In the genomic region with DNA sequence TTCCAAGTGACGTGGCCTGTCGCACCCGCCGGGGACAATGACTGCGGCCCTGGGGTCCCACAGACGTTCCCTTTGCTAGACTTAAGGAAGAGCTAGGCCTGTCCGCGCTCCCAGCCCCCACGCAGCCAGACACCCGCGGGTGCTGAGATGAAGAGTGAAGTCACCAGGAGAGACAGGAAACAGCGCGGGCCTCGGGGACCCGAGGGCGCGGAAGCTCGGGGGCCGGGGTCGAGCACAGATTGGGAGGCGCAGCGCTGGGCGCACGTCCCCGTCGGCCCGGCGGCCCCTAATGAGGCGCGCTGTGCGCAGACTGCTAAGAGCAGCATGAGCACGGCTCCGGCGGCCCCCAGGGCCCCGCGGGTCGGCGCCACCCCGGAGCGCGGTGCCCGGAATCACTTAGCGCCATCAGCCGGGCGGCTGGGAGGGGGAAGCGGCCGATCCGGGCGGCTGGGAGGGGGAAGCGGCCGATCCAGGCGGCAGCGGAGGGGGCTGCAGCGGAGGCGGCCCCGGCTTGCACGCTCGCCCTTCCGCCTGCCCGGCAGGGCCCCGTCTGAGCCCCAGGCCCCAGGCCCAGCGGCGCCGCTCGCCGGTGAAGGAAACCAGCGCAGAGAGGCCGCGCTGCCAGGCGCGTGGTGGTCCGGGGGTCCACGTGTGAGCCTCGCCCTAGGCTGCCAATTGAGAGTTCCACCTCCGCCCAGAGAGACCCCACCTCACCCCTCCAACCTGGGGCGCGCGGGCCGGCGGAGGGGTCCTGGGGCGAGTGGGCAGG, we compare ENCODE assay signal across 6 cellular contexts. TPM values are rescaled to one million over a fixed set of nuclear protein-coding genes. Genes with fewer than 3 reads are reported as not detected.
DNase-seq lines count a peak whose midpoint lies in the region; FAIRE-seq and TF ChIP-seq lines count a peak whose summit lies in the region.

No MANE protein-coding gene starts in this region.

- peak; percentile 69 for DNase-seq in GM13977 (ENCODE audit: low spot score)
- peak; percentile 66 for DNase-seq in activated naive CD8-positive, alpha-beta T cell treated with anti-CD3 and anti-CD28 coated beads for 36 hours
- DNase-seq in T1000 (lab: John Stamatoyannopoulos, UW) = no peak
- DNase-seq in transverse colon = no peak
- DNase-seq in GM12892 (ENCODE audit: insufficient read length) = no peak

- H3K27ac ChIP-seq in transverse colon = no peak overlapping the region

- peaks cover 0 to 7% (median 3%) of the 10 kb centered on the region in 4 donors for H3K4me1 ChIP-seq in transverse colon

- TF ChIP-seq POLR2A in transverse colon (IDR thresholded peaks at IDR 0.05) (no peak), GM12892 (IDR thresholded peaks at IDR 0.05; ENCODE audit: low read depth, low read length) (no peak)

- H3K36me3 Mint-ChIP-seq in activated naive CD8-positive, alpha-beta T cell treated with anti-CD3 and anti-CD28 coated beads for 36 hours = no peaks in the 10 kb centered on the region
- no peaks in the 10 kb centered on the region for H3K36me3 Mint-ChIP-seq in nephron (ENCODE audit: low read depth)

- 35 to 52% methylated on average over 5 to 43 of the region's 81 CpGs for WGBS in transverse colon (ENCODE audit: low coverage in 1 of 2), 2 donors

- H3K4me3 ChIP-seq in transverse colon = peak overlapping the region in 2 of 4 donors; percentile 31 to 41

- peak overlapping the region; percentile 86 for H3K4me3 Mint-ChIP-seq in activated naive CD8-positive, alpha-beta T cell treated with anti-CD3 and anti-CD28 coated beads for 36 hours
- H3K4me3 Mint-ChIP-seq in nephron = peak overlapping the region; percentile 54 to 79 (median 72)

- H3K27ac Mint-ChIP-seq in activated naive CD8-positive, alpha-beta T cell treated with anti-CD3 and anti-CD28 coated beads for 36 hours = peak overlapping the region; percentile 96
- peak overlapping the region in 1 of 3 experiments; percentile 21 for H3K27ac Mint-ChIP-seq in nephron

- in situ Hi-C loops in GM13977 (cut with MboI; ENCODE audit: low pct_unique_long_range_greater_than_20kb, low sequenced_read_pairs, unreplicated experiment) = no loop called here
- in situ Hi-C loops in transverse colon (cut with MboI; ENCODE audit: low pct_ligation_motif_present in 1 of 4, low pct_unique_long_range_greater_than_20kb in 1 of 4, low sequenced_read_pairs in 3 of 4) = no loop called here

- intact Hi-C loops in transverse colon (cut with DNase I; ENCODE audit: low total_unique reads) = no loop called here

- H3K9me3 ChIP-seq in transverse colon = no peaks in the 10 kb centered on the region

- peaks cover 26% of the 10 kb centered on the region for H3K4me1 Mint-ChIP-seq in activated naive CD8-positive, alpha-beta T cell treated with anti-CD3 and anti-CD28 coated beads for 36 hours
- H3K4me1 Mint-ChIP-seq in nephron = no peaks in the 10 kb centered on the region

- no peaks in the 10 kb centered on the region for H3K27me3 Mint-ChIP-seq in activated naive CD8-positive, alpha-beta T cell treated with anti-CD3 and anti-CD28 coated beads for 36 hours
- H3K27me3 Mint-ChIP-seq in nephron (ENCODE audit: low read depth) = peaks cover 54% of the 10 kb centered on the region

- TF ChIP-seq EP300 in transverse colon (IDR thresholded peaks at IDR 0.05; ENCODE audit: low read depth) = no peak

- H3K36me3 ChIP-seq in transverse colon = no peaks in the 10 kb centered on the region

- H3K9me3 Mint-ChIP-seq in activated naive CD8-positive, alpha-beta T cell treated with anti-CD3 and anti-CD28 coated beads for 36 hours = no peaks in the 10 kb centered on the region
- H3K9me3 Mint-ChIP-seq in nephron = no peaks in the 10 kb centered on the region

- peaks cover 54% of the 10 kb centered on the region for H3K27me3 ChIP-seq in transverse colon

- no peak for TF ChIP-seq CTCF in GM13977 (IDR thresholded peaks at IDR 0.05; ENCODE audit: extremely low read depth, insufficient read depth, missing control alignments)
- TF ChIP-seq CTCF in nephron (IDR thresholded peaks at IDR 0.05; ENCODE audit: unreplicated experiment in 3 of 3) = no peak
- TF ChIP-seq CTCF in transverse colon (IDR thresholded peaks at IDR 0.05) = no peak

- FAIRE-seq in GM12892 (lab: Jason Lieb, UNC) = no peak

RNA-seq across cellular contexts. Expression of a gene that starts 8.3 kb away (rescaled TPM):
- total RNA-seq in activated naive CD8-positive, alpha-beta T cell treated with anti-CD3 and anti-CD28 coated beads for 36 hours = not detected
- total RNA-seq in transverse colon = not detected
- not detected for polyA plus RNA-seq in GM12892 (2012; ENCODE audit: missing spikeins)

RNA-seq across cellular contexts. Expression of a gene that starts 21.4 kb away (rescaled TPM):
- total RNA-seq in activated naive CD8-positive, alpha-beta T cell treated with anti-CD3 and anti-CD28 coated beads for 36 hours = under 1 TPM in 1 of 2 experiments, not detected in 1; 0.47 TPM
- total RNA-seq in transverse colon = not detected
- polyA plus RNA-seq in GM12892 (2012; ENCODE audit: missing spikeins) = not detected

RNA-seq across cellular contexts. Expression of a gene that starts 46.9 kb away (rescaled TPM):
- 10 to 100 TPM; 70.9 to 72.4 TPM for total RNA-seq in activated naive CD8-positive, alpha-beta T cell treated with anti-CD3 and anti-CD28 coated beads for 36 hours
- total RNA-seq in transverse colon = 10 to 100 TPM; 42.7 to 88.3 (median 54.3) TPM
- polyA plus RNA-seq in GM12892 (2012; ENCODE audit: missing spikeins) = 26.6 TPM

RNA-seq across cellular contexts. Expression of a gene that starts 49.4 kb away (rescaled TPM):
- total RNA-seq in activated naive CD8-positive, alpha-beta T cell treated with anti-CD3 and anti-CD28 coated beads for 36 hours = 1 to 10 TPM in 1 of 2 experiments, under 1 TPM in 1; 0.87 to 1.1 TPM
- total RNA-seq in transverse colon = not detected
- not detected for polyA plus RNA-seq in GM12892 (2012; ENCODE audit: missing spikeins)

Comparison
In these comparisons a context has a peak if more than half of its experiments do, and no peak if none do; other contexts are left out.
1. DNase-seq: peak in GM13977 (single experiment) and activated naive CD8-positive, alpha-beta T cell treated with anti-CD3 and anti-CD28 coated beads for 36 hours (single experiment); none in T1000 (single experiment), transverse colon (single experiment) and GM12892 (single experiment).